Comparison of ENCODE assay signal across 15 cellular contexts in genomic region chr14:92726933-92727262, GRCh38. TPM values are rescaled to one million over a fixed set of nuclear protein-coding genes. Genes with fewer than 3 reads are reported as not detected.
A peak's percentile ranks its signal among the peaks of the same experiment; 100 is the strongest.
DNase-seq lines count a peak whose midpoint lies in the region; ATAC-seq and TF ChIP-seq lines count a peak whose summit lies in the region.
"Had no signal": no experiment of that assay in that cellular context is flagged by ENCODE, and none has a peak within 500 bp of the region (broad histone marks: within the 10 kb centered on the region; RNA-seq: fewer than 3 reads in every experiment).

No MANE protein-coding gene starts in this region.

- peaks cover 0 to 37% (median 9%) of the 10 kb centered on the region in 9 donors for H3K36me3 ChIP-seq in heart right ventricle
- peaks cover 6 to 10% of the 10 kb centered on the region in 2 donors for H3K36me3 ChIP-seq in mucosa of rectum (ENCODE audit: control insufficient read depth in 2 of 2, insufficient read depth in 2 of 2, low read length in 2 of 2)
- H3K36me3 ChIP-seq in vagina, result peaks cover 0 to 8% of the 10 kb centered on the region in 2 donors

- H3K27me3 Mint-ChIP-seq in central memory CD8-positive, alpha-beta T cell, result peaks cover 10% of the 10 kb centered on the region

- H3K4me3 Mint-ChIP-seq in central memory CD8-positive, alpha-beta T cell, result no peak overlapping the region

- ATAC-seq in heart right ventricle, result no peak
- ATAC-seq in central memory CD8-positive, alpha-beta T cell (replicated peaks; ENCODE audit: extremely low read depth, poor library complexity, severe bottlenecking), result no peak

- DNase-seq in cardiac septum (ENCODE audit: low spot score) (peak; percentile 33), heart right ventricle (no peak), vagina (ENCODE audit: extremely low spot score in 2 of 2) (no peak), DMS 273 treated with DMSO at 0.1 percent for 48 hours (lab: John Stamatoyannopoulos, UW) (no peak), NCI-H2171 (lab: John Stamatoyannopoulos, UW) (no peak), HCEC 1CT (no peak)
- no peak for DNase-seq in central memory CD8-positive, alpha-beta T cell (ENCODE audit: low spot score in 2 of 2)
- DNase-seq: amniotic stem cell, COR-L47, KG1, NCI-H1105, NCI-H82, RPMI8226 had no signal

- H3K4me3 ChIP-seq in heart right ventricle (no peak overlapping the region), mucosa of rectum (ENCODE audit: low read length in 2 of 2) (no peak overlapping the region), vagina (no peak overlapping the region)
- H3K4me3 ChIP-seq: tibial nerve had no signal

- H3K9me3 ChIP-seq in heart right ventricle, result peaks cover 0 to 3% (median 0%) of the 10 kb centered on the region in 11 donors
- no peaks in the 10 kb centered on the region for H3K9me3 ChIP-seq in mucosa of rectum (ENCODE audit: control insufficient read depth in 2 of 2, low read length in 2 of 2)
- H3K9me3 ChIP-seq in vagina, result no peaks in the 10 kb centered on the region
- H3K9me3 ChIP-seq: tibial nerve had no signal

- TF ChIP-seq CTCF in heart right ventricle (IDR thresholded peaks at IDR 0.05) (no peak), vagina (IDR thresholded peaks at IDR 0.05) (no peak)

- H3K9ac ChIP-seq in mucosa of rectum (ENCODE audit: low read depth in 1 of 2, low read length in 2 of 2), result no peak overlapping the region

- intact Hi-C loops in cardiac septum (cut with DNase I), result no loop called here
- intact Hi-C loops in heart right ventricle (cut with DNase I), result no loop called here
- intact Hi-C loops in vagina (cut with DNase I), result no loop called here

- peaks cover 16% of the 10 kb centered on the region for H3K4me1 Mint-ChIP-seq in central memory CD8-positive, alpha-beta T cell

- H3K36me3 Mint-ChIP-seq in central memory CD8-positive, alpha-beta T cell (ENCODE audit: insufficient read depth), result peaks cover 5% of the 10 kb centered on the region

- no peaks in the 10 kb centered on the region for H3K9me3 Mint-ChIP-seq in central memory CD8-positive, alpha-beta T cell

- H3K27ac Mint-ChIP-seq in central memory CD8-positive, alpha-beta T cell (ENCODE audit: low read depth), result peak overlapping the region; percentile 64

- H3K4me1 ChIP-seq in heart right ventricle (peaks cover 0 to 61% (median 30%) of the 10 kb centered on the region in 9 donors), mucosa of rectum (ENCODE audit: control insufficient read depth in 2 of 2, insufficient read depth in 2 of 2, low read length in 2 of 2) (peaks cover 11 to 13% of the 10 kb centered on the region in 2 donors), vagina (peaks cover 16% of the 10 kb centered on the region)

- H3K27me3 ChIP-seq in heart right ventricle (no peaks in the 10 kb centered on the region), mucosa of rectum (ENCODE audit: control insufficient read depth in 2 of 2, insufficient read depth in 2 of 2, low read length in 2 of 2) (no peaks in the 10 kb centered on the region), vagina (no peaks in the 10 kb centered on the region)
- H3K27me3 ChIP-seq: tibial nerve had no signal

- no peak for TF ChIP-seq POLR2A in vagina (IDR thresholded peaks at IDR 0.05)

- H3K27ac ChIP-seq in heart right ventricle, result peak overlapping the region in 4 of 10 donors; percentile 15 to 85 (median 76)
- peak overlapping the region; percentile 84 to 86 for H3K27ac ChIP-seq in mucosa of rectum (ENCODE audit: low read depth in 2 of 2, low read length in 2 of 2)
- peak overlapping the region; percentile 76 for H3K27ac ChIP-seq in vagina

- 87 to 90% methylated on average over 8 of the region's 8 CpGs for WGBS in heart right ventricle, 2 donors

RNA-seq across cellular contexts. Expression of gene LGMN, which starts 21.5 kb away (rescaled TPM):
- total RNA-seq in cardiac septum, result 81.8 TPM
- 100 to 1,000 TPM in 5 of 10 donors, 10 to 100 TPM in 5; 82.2 to 211 (median 103) TPM for total RNA-seq in heart right ventricle
- polyA plus RNA-seq in heart right ventricle, result 100 to 1,000 TPM in 1 of 2 donors, 10 to 100 TPM in 1; 92.4 to 125 TPM
- total RNA-seq in vagina, result 61.6 TPM
